ENCODE assay signal across 32 cellular contexts in genomic region chr18:44320619-44321460, GRCh38.
DNase-seq lines count a peak whose midpoint lies in the region; ATAC-seq, FAIRE-seq and TF ChIP-seq lines count a peak whose summit lies in the region.
"Had no signal": no experiment of that assay in that cellular context is flagged by ENCODE, and none has a peak within 500 bp of the region (broad histone marks: within the 10 kb centered on the region; RNA-seq: fewer than 3 reads in every experiment).

No MANE protein-coding gene starts in this region.

- H3K4me1 ChIP-seq in left ventricle myocardium inferior: no peaks in the 10 kb centered on the region
- H3K4me1 ChIP-seq in OCI-LY3 (ENCODE audit: low read length): no peaks in the 10 kb centered on the region
- H3K4me1 ChIP-seq: A549, colonic mucosa, Peyer's patch, tibial artery had no signal

- H3K27me3 ChIP-seq in left ventricle myocardium inferior (ENCODE audit: low read depth) (no peaks in the 10 kb centered on the region), OCI-LY3 (ENCODE audit: low read depth, low read length) (no peaks in the 10 kb centered on the region)
- H3K27me3 ChIP-seq: cardiac muscle cell, colonic mucosa, Peyer's patch, tibial artery had no signal

- H3K79me2 ChIP-seq in OCI-LY3 (ENCODE audit: low read length): no peaks in the 10 kb centered on the region

- intact Hi-C loops in Right ventricle myocardium inferior (cut with DNase I) (loop anchor here (10.0 kb wide), 1 partner anchor 696 kb away; no protein-coding TSS in a partner anchor), left ventricle myocardium inferior (cut with micrococcal nuclease) (no loop called here), posterior vena cava (cut with DNase I) (no loop called here)

- no peak overlapping the region for H3K9ac ChIP-seq in OCI-LY3 (ENCODE audit: low read length)
- H3K9ac ChIP-seq: GM23248 had no signal

- DNase-seq in Right ventricle myocardium inferior (ENCODE audit: missing footprints): peak; percentile 60
- DNase-seq in left ventricle myocardium inferior: no peak
- peak; percentile 1 for DNase-seq in iPS DF 4.7 (ENCODE audit: extremely low read depth, low spot score)
- DNase-seq in posterior vena cava (ENCODE audit: low spot score): peak; percentile 80
- no peak for DNase-seq in retina
- DNase-seq in GM19239 (ENCODE audit: insufficient read length, low spot score): no peak
- DNase-seq: activated CD4-positive, alpha-beta T cell treated with anti-CD3 and anti-CD28 coated beads, Interleukin-2, amount 10 ng/mL, durations not matched to agents 24 days and 14 days; activated CD8-positive, alpha-beta memory T cell treated with anti-CD3 and anti-CD28 coated beads for 24 hours; activated effector memory CD4-positive, alpha-beta T cell treated with anti-CD3 and anti-CD28 coated beads, Interleukin-2, amount 50 U/mL, for 16 hours; activated naive CD8-positive, alpha-beta T cell treated with anti-CD3 and anti-CD28 coated beads, Interleukin-2, amount 10 ng/mL, durations not matched to agents 7 days and 5 days; AML-193; aorta; CD4-positive, alpha-beta T cell; colonic mucosa; effector CD8-positive, alpha-beta T cell; GM23248; HFFc6; kidney; naive B cell; NCI-H1417 treated with DMSO at 0.1 percent for 48 hours; NCI-H226; NCI-H526 treated with DMSO at 0.1 percent for 48 hours; nucleus accumbens; Peyer's patch; stimulated activated CD4-positive, alpha-beta T cell treated with anti-CD3 and anti-CD28 coated beads, Interleukin-4, amount 100 ng/mL, for 24 hours; T-helper 9 cell; tibial artery had no signal

- H4K20me1 ChIP-seq in OCI-LY3 (ENCODE audit: insufficient read depth, low read length): no peaks in the 10 kb centered on the region

- no peaks in the 10 kb centered on the region for H3K9me3 ChIP-seq in left ventricle myocardium inferior (replicated peaks)
- no peaks in the 10 kb centered on the region for H3K9me3 ChIP-seq in OCI-LY3 (ENCODE audit: insufficient read depth, low read length)
- H3K9me3 ChIP-seq: A549, colonic mucosa, Peyer's patch, tibial artery had no signal

- H3K27ac ChIP-seq in left ventricle myocardium inferior (replicated peaks): no peak overlapping the region
- H3K27ac ChIP-seq in OCI-LY3 (ENCODE audit: low read length): no peak overlapping the region
- H3K27ac ChIP-seq: A549, cardiac muscle cell, colonic mucosa, GM23248, Peyer's patch, tibial artery had no signal

- ATAC-seq in Right ventricle myocardium inferior (no peak), GM18907 (IDR thresholded peaks at IDR 0.05; ENCODE audit: unreplicated experiment) (no peak)
- ATAC-seq: A549 had no signal

- H2AFZ ChIP-seq in OCI-LY3 (ENCODE audit: low read depth, low read length): no peak overlapping the region
- H2AFZ ChIP-seq: GM23248 had no signal

- no peak for FAIRE-seq in GM19239 (lab: Jason Lieb, UNC)
- FAIRE-seq: A549, GM12891, kidney had no signal

- no peak overlapping the region for H3K4me3 ChIP-seq in left ventricle myocardium inferior
- H3K4me3 ChIP-seq in OCI-LY3 (ENCODE audit: low read length): no peak overlapping the region
- H3K4me3 ChIP-seq: A549, cardiac muscle cell, colonic mucosa, GM23248, Peyer's patch, tibial artery had no signal

- H3K36me3 ChIP-seq in left ventricle myocardium inferior (no peaks in the 10 kb centered on the region), OCI-LY3 (replicated peaks; ENCODE audit: low read depth, low read length) (no peaks in the 10 kb centered on the region)
- H3K36me3 ChIP-seq: cardiac muscle cell, colonic mucosa, Peyer's patch, tibial artery had no signal

- no peak overlapping the region for H3K4me2 ChIP-seq in OCI-LY3 (ENCODE audit: low read length)
- H3K4me2 ChIP-seq: A549 had no signal

- TF ChIP-seq CTCF in left ventricle myocardium inferior (IDR thresholded peaks at IDR 0.05; ENCODE audit: borderline replicate concordance) (no peak), OCI-LY3 (IDR thresholded peaks at IDR 0.05; ENCODE audit: low read depth, low read length) (peak; percentile 21; the same call in 1 of the 2 replicates)

Comparison
In these comparisons a context has a peak if more than half of its experiments do, and no peak if none do; other contexts are left out.
1. DNase-seq: peak in Right ventricle myocardium inferior (single experiment), iPS DF 4.7 (single experiment) and posterior vena cava (single experiment); none in left ventricle myocardium inferior (single experiment), retina (single experiment) and GM19239 (single experiment).